Comparison of ENCODE assay signal across 1 cellular context in genomic region chr1:16644179-16645043, GRCh38.
TF ChIP-seq lines count a peak whose summit lies in the region.

No MANE protein-coding gene starts in this region.

TF ChIP-seq in HepG2, 621 proteins besides CTCF, POLR2A, EP300 and RAD21 (continued from another document):
- TF ChIP-seq ELK4 (CRISPR knock-in tag; IDR thresholded peaks at IDR 0.05; ENCODE audit: borderline replicate concordance) (peak; percentile 78), MLXIP (CRISPR knock-in tag; IDR thresholded peaks at IDR 0.05; ENCODE audit: borderline replicate concordance) (no peak; the same call in 1 of the 2 replicates), ZNF652 (CRISPR knock-in tag; IDR thresholded peaks at IDR 0.05; ENCODE audit: borderline replicate concordance, low read depth) (peak; percentile 72), ZNF800 (CRISPR knock-in tag; IDR thresholded peaks at IDR 0.05) (peak; percentile 92), GTF2F1 (IDR thresholded peaks at IDR 0.05; ENCODE audit: low read length) (peak; percentile 88), NCOR1 (IDR thresholded peaks at IDR 0.05; ENCODE audit: borderline replicate concordance, low read length) (no peak; the same call in 1 of the 2 replicates), ZNF616 (CRISPR knock-in tag; IDR thresholded peaks at IDR 0.05; ENCODE audit: low read depth) (peak; percentile 92; the same call in 1 of the 2 replicates), ZNF784 (CRISPR knock-in tag; IDR thresholded peaks at IDR 0.05; ENCODE audit: borderline replicate concordance) (peak; percentile 98), ZNF503 (CRISPR knock-in tag; IDR thresholded peaks at IDR 0.05) (peak; percentile 81), FOSL1 (CRISPR knock-in tag; IDR thresholded peaks at IDR 0.05; ENCODE audit: borderline replicate concordance) (peak; percentile 26), ZNF644 (CRISPR knock-in tag; IDR thresholded peaks at IDR 0.05; ENCODE audit: low read depth) (peak; percentile 57), NFAT5 (CRISPR knock-in tag; IDR thresholded peaks at IDR 0.05) (peak; percentile 74), CREBL2 (CRISPR knock-in tag; IDR thresholded peaks at IDR 0.05; ENCODE audit: borderline replicate concordance) (peak; percentile 90; the same call in 1 of the 2 replicates), ARNTL (CRISPR knock-in tag; IDR thresholded peaks at IDR 0.05) (peak; percentile 84), ZNF629 (CRISPR knock-in tag; conservative IDR thresholded peaks at IDR 0.05) (no peak; the same call in none of the 2 replicates), EHMT2 (IDR thresholded peaks at IDR 0.05; ENCODE audit: borderline replicate concordance, low read depth, low read length) (no peak), ZSCAN31 (CRISPR knock-in tag; IDR thresholded peaks at IDR 0.05; ENCODE audit: low read depth) (peak; percentile 97), SMARCE1 (IDR thresholded peaks at IDR 0.05; ENCODE audit: borderline replicate concordance) (no peak), ZNF558 (CRISPR knock-in tag; IDR thresholded peaks at IDR 0.05; ENCODE audit: borderline replicate concordance) (no peak), YEATS2 (CRISPR knock-in tag; IDR thresholded peaks at IDR 0.05; ENCODE audit: borderline replicate concordance) (peak; percentile 100), MLLT10 (CRISPR knock-in tag; IDR thresholded peaks at IDR 0.05) (no peak), ZBTB7B (CRISPR knock-in tag; IDR thresholded peaks at IDR 0.05) (peak; percentile 96), ZSCAN21 (CRISPR knock-in tag; IDR thresholded peaks at IDR 0.05; ENCODE audit: borderline replicate concordance) (peak; percentile 99), ZNF703 (CRISPR knock-in tag; IDR thresholded peaks at IDR 0.05; ENCODE audit: borderline replicate concordance) (peak; percentile 57; the same call in 1 of the 2 replicates), ZNF441 (CRISPR knock-in tag; IDR thresholded peaks at IDR 0.05; ENCODE audit: borderline replicate concordance) (peak; percentile 91), ARID5B (CRISPR knock-in tag; IDR thresholded peaks at IDR 0.05) (peak; percentile 94), PRPF4 (IDR thresholded peaks at IDR 0.05; ENCODE audit: low read depth, low read length, poor library complexity, severe bottlenecking) (no peak)
